26 cellular contexts compared by ENCODE assay signal in the genomic region with DNA sequence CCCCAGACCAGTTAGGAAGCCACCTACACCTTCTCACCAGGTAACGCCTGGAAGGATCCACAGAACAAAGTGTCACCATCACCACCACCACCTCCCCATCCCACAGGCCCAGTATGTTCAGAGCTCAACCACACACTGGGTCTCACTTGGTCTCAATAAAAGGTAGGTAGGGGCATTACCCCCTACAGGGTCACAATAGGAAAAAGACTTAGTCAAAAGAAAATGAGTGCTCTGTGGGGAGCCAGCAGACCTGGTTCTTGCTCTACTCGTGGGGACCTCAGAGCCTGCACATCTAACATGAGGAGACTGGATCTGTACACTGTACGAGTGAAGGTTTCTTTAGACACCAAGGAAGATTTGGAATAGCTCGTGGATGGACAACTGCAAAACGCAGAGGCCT.
"Had no signal": no experiment of that assay in that cellular context is flagged by ENCODE, and none has a peak within 500 bp of the region (broad histone marks: within the 10 kb centered on the region; RNA-seq: fewer than 3 reads in every experiment).

No MANE protein-coding gene starts in this region.

- H3K9me3 ChIP-seq: esophagus muscularis mucosa, gastroesophageal sphincter, heart right ventricle, left lung, prostate gland, right atrium auricular region, stomach, tibial artery, upper lobe of left lung had no signal

- H3K9me3 Mint-ChIP-seq: dendritic cell treated with granulocyte-macrophage colony-stimulating factor and Interleukin-4, amounts not matched to agents 40 ng/mL and 50 ng/mL, for 4 days; endodermal cell; naive thymus-derived CD4-positive, alpha-beta T cell; nephron; neural progenitor cell; stimulated activated effector memory CD8-positive, alpha-beta T cell treated with anti-CD3 and anti-CD28 coated beads, Interleukin-12 subunit alpha, Interleukin-12 subunit beta, amount 100 ng/mL, for 72 hours had no signal

- H3K27me3 ChIP-seq: esophagus muscularis mucosa, foreskin keratinocyte, gastroesophageal sphincter, heart right ventricle, left lung, neural progenitor cell, right atrium auricular region, stomach, tibial artery, upper lobe of left lung had no signal

- DNase-seq: effector CD8-positive, alpha-beta T cell; endodermal cell; foreskin keratinocyte; heart right ventricle; hippocampal formation; left cardiac atrium; left lung; mesendoderm; midbrain; naive thymus-derived CD4-positive, alpha-beta T cell; nucleus accumbens; stimulated activated CD4-positive, alpha-beta T cell treated with anti-CD3 and anti-CD28 coated beads, Interleukin-2, amount 100 ng/mL, for 24 hours; stimulated activated CD4-positive, alpha-beta T cell treated with anti-CD3 and anti-CD28 coated beads, Interleukin-4, amount 100 ng/mL, for 24 hours; stimulated activated naive CD4-positive, alpha-beta T cell treated with Interleukin-2 at 50 U/mL for 16 hours; stomach; tibial artery had no signal

- H3K27ac Mint-ChIP-seq: dendritic cell treated with granulocyte-macrophage colony-stimulating factor and Interleukin-4, amounts not matched to agents 40 ng/mL and 50 ng/mL, for 4 days; endodermal cell; naive thymus-derived CD4-positive, alpha-beta T cell; nephron; neural progenitor cell; stimulated activated effector memory CD8-positive, alpha-beta T cell treated with anti-CD3 and anti-CD28 coated beads, Interleukin-12 subunit alpha, Interleukin-12 subunit beta, amount 100 ng/mL, for 72 hours had no signal

- H3K4me3 Mint-ChIP-seq: dendritic cell treated with granulocyte-macrophage colony-stimulating factor and Interleukin-4, amounts not matched to agents 40 ng/mL and 50 ng/mL, for 4 days; endodermal cell; naive thymus-derived CD4-positive, alpha-beta T cell; nephron; neural progenitor cell; stimulated activated effector memory CD8-positive, alpha-beta T cell treated with anti-CD3 and anti-CD28 coated beads, Interleukin-12 subunit alpha, Interleukin-12 subunit beta, amount 100 ng/mL, for 72 hours had no signal

- H3K4me3 ChIP-seq: esophagus muscularis mucosa, gastroesophageal sphincter, heart right ventricle, left lung, neural progenitor cell, prostate gland, right atrium auricular region, stomach, tibial artery, upper lobe of left lung had no signal

- H3K4me1 Mint-ChIP-seq: naive thymus-derived CD4-positive, alpha-beta T cell; nephron; neural progenitor cell; stimulated activated effector memory CD8-positive, alpha-beta T cell treated with anti-CD3 and anti-CD28 coated beads, Interleukin-12 subunit alpha, Interleukin-12 subunit beta, amount 100 ng/mL, for 72 hours had no signal

- H3K36me3 ChIP-seq: neural progenitor cell, prostate gland had no signal

- H3K27me3 Mint-ChIP-seq: dendritic cell treated with granulocyte-macrophage colony-stimulating factor and Interleukin-4, amounts not matched to agents 40 ng/mL and 50 ng/mL, for 4 days; naive thymus-derived CD4-positive, alpha-beta T cell had no signal

- ATAC-seq: foreskin keratinocyte; gastroesophageal sphincter; heart right ventricle; left cardiac atrium; left lung; naive thymus-derived CD4-positive, alpha-beta T cell; sciatic nerve; stimulated activated effector memory CD8-positive, alpha-beta T cell treated with anti-CD3 and anti-CD28 coated beads, Interleukin-12 subunit alpha, Interleukin-12 subunit beta, amount 100 ng/mL, for 72 hours had no signal

- H3K27ac ChIP-seq: esophagus muscularis mucosa, foreskin keratinocyte, gastroesophageal sphincter, heart right ventricle, left lung, neural progenitor cell, prostate gland, right atrium auricular region, stomach, tibial artery, upper lobe of left lung had no signal

- H3K4me1 ChIP-seq: esophagus muscularis mucosa, foreskin keratinocyte, gastroesophageal sphincter, heart right ventricle, left lung, neural progenitor cell, prostate gland, right atrium auricular region, stomach, tibial artery, upper lobe of left lung had no signal
